ENCODE assay signal across 19 cellular contexts in the genomic region with DNA sequence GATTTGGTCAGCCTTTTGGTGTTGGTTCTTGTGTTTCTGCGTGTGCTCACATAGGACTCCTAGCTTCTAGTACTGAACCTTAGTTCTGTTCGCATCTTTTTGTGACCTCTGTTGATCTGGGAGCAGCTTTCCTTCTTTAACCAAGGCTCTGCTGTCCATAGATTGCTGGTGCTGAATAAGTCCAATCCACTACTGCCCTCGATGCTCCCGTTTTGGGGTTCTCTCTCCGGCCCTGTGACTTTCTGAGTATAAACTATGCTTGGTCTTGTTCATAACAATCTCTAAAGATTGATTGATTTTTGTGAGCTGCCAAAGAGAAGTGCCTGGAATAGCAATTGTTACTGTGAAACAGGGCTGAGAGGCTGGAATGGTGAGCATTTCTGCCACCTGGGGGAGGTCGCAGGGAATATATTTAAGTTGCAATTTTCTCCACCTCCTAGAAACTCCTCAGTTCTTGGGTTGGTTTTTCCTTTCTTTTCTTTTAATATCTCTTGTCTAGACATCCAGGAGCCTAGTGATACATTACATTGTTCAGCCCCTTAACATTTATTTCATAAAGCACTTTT.
DNase-seq lines count a peak whose midpoint lies in the region; ATAC-seq and TF ChIP-seq lines count a peak whose summit lies in the region.
"Had no signal": no experiment of that assay in that cellular context is flagged by ENCODE, and none has a peak within 500 bp of the region (broad histone marks: within the 10 kb centered on the region; RNA-seq: fewer than 3 reads in every experiment).

No MANE protein-coding gene starts in this region.

- H3F3A ChIP-seq in OCI-LY1 (ENCODE audit: insufficient read depth, low read length), result no peaks in the 10 kb centered on the region

- no peaks in the 10 kb centered on the region for H3K9me2 ChIP-seq in OCI-LY1 (ENCODE audit: low read depth, low read length)

- H3K9me3 ChIP-seq in OCI-LY1 (ENCODE audit: low read length), result no peaks in the 10 kb centered on the region

- H3K9ac ChIP-seq in OCI-LY1 (ENCODE audit: low read length), result no peak overlapping the region

- H4K20me1 ChIP-seq in OCI-LY1 (ENCODE audit: insufficient read depth, low read length), result no peaks in the 10 kb centered on the region

- H2AFZ ChIP-seq in OCI-LY1 (ENCODE audit: low read length), result no peak overlapping the region

- H3K4me1 ChIP-seq in OCI-LY1 (ENCODE audit: insufficient read depth, low read length, severe bottlenecking), result no peaks in the 10 kb centered on the region
- H3K4me1 ChIP-seq: stomach had no signal

- H3K27me3 ChIP-seq in OCI-LY1 (ENCODE audit: insufficient read depth, low read length), result no peaks in the 10 kb centered on the region
- H3K27me3 ChIP-seq: cardiac muscle cell, stomach had no signal

- in situ Hi-C loops in Caki2 (cut with HindIII; ENCODE audit: low pct_unique_long_range_greater_than_20kb, low sequenced_read_pairs), result no loop called here

- no peak overlapping the region for H3K27ac ChIP-seq in 22Rv1
- no peak overlapping the region for H3K27ac ChIP-seq in OCI-LY1 (ENCODE audit: low read depth, low read length, poor library complexity, severe bottlenecking)
- no peak overlapping the region for H3K27ac ChIP-seq in substantia nigra (ENCODE audit: low read depth, low read length, poor library complexity, severe bottlenecking)
- H3K27ac ChIP-seq: cardiac muscle cell, HL-60, stomach had no signal

- ATAC-seq in HG03520 (IDR thresholded peaks at IDR 0.05; ENCODE audit: unreplicated experiment), result no peak
- ATAC-seq: activated naive CD8-positive, alpha-beta T cell treated with anti-CD3 and anti-CD28 coated beads, Interleukin-2, amount 50 U/mL, for 24 hours; left ventricle myocardium superior had no signal

- no peaks in the 10 kb centered on the region for H3K79me2 ChIP-seq in OCI-LY1 (ENCODE audit: insufficient read depth, low read length)

- TF ChIP-seq CTCF in 22Rv1 (IDR thresholded peaks at IDR 0.05), result peak; percentile 21; the same call in 1 of the 2 replicates
- peak; percentile 29; the same call in 1 of the 2 replicates for TF ChIP-seq CTCF in OCI-LY1 (IDR thresholded peaks at IDR 0.05; ENCODE audit: low read length)

- no peak overlapping the region for H3K4me2 ChIP-seq in OCI-LY1 (ENCODE audit: low read length)

- DNase-seq in Caki2 (ENCODE audit: low read depth) (peak; percentile 33), iPS-NIHi11 (ENCODE audit: low spot score) (peak; percentile 41), NCI-H510A treated with DMSO at 0.1 percent for 48 hours (lab: John Stamatoyannopoulos, UW) (no peak), SW 1271 (lab: John Stamatoyannopoulos, UW) (no peak), substantia nigra (lab: John Stamatoyannopoulos, UW) (no peak)
- DNase-seq: activated CD4-positive, alpha-beta memory T cell treated with anti-CD3 and anti-CD28 coated beads, Interleukin-2, amount 10 ng/mL, durations not matched to agents 7 days and 5 days; activated naive CD8-positive, alpha-beta T cell treated with anti-CD3 and anti-CD28 coated beads, Interleukin-2, amount 50 U/mL, for 24 hours; effector CD4-positive, alpha-beta T cell; Karpas-422; left ventricle myocardium superior; NCI-H2029 treated with DMSO at 0.1 percent for 48 hours; NK-92 treated with Interleukin-12 subunit alpha and Interleukin-12 subunit beta, amount 100 ng/mL, for 24 hours; stimulated activated CD4-positive, alpha-beta T cell treated with anti-CD3 and anti-CD28 coated beads, Interleukin-15, amount 100 ng/mL, for 24 hours; stomach had no signal

- no peak overlapping the region for H3K4me3 ChIP-seq in OCI-LY1 (ENCODE audit: low read depth, low read length, poor library complexity, severe bottlenecking)
- H3K4me3 ChIP-seq: cardiac muscle cell, stomach had no signal

- H3K36me3 ChIP-seq in OCI-LY1 (ENCODE audit: insufficient read depth, low read length), result no peaks in the 10 kb centered on the region
- H3K36me3 ChIP-seq: cardiac muscle cell, stomach had no signal

Comparison
In these comparisons a context has a peak if more than half of its experiments do, and no peak if none do; other contexts are left out.
1. DNase-seq: peak in Caki2 (single experiment) and iPS-NIHi11 (single experiment); none in NCI-H510A treated with DMSO at 0.1 percent for 48 hours (single experiment), SW 1271 (0 of 2) and substantia nigra (0 of 49).